Comparison of ENCODE assay signal across 1 cellular context in the genomic region with DNA sequence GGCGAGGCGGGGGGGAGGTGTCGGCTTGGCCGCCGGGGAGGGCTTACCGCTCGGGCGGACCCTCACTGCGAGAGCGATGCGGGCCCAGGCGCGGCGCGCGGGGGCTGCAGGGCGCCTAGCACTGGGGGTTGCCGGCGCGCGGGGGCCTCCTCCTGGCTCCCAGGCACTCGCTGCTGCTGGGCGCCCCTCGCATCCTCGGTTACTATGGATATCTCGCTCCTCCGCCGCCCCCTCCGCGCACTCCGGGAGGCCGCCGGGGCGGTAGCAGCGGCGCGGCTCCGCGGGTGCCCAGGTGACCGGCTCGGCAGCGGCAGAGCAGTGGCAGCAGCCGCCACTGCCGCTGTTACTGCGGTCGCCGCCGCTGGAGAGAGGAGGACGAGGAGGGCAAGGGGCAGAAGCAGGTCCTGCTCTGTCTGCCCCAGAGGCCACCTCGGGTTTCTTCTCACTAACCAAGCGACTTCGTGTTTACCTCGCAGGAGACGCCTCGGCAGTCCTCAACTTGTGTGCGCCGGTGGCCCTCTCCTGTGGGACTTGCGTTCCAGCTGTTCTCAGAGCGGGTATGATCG.
TF ChIP-seq lines count a peak whose summit lies in the region.

No MANE protein-coding gene starts in this region.

TF ChIP-seq in SK-N-SH, 30 proteins besides CTCF, POLR2A, EP300 and RAD21 (continued from another document):
- TF ChIP-seq, protein P1, sequence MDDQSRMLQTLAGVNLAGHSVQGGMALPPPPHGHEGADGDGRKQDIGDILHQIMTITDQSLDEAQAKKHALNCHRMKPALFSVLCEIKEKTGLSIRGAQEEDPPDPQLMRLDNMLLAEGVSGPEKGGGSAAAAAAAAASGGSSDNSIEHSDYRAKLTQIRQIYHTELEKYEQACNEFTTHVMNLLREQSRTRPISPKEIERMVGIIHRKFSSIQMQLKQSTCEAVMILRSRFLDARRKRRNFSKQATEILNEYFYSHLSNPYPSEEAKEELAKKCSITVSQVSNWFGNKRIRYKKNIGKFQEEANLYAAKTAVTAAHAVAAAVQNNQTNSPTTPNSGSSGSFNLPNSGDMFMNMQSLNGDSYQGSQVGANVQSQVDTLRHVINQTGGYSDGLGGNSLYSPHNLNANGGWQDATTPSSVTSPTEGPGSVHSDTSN (IDR thresholded peaks at IDR 0.05): no peak
- no peak for TF ChIP-seq TAF1 (IDR thresholded peaks at IDR 0.05; ENCODE audit: borderline replicate concordance, low read depth, low read length)
- TF ChIP-seq TEAD4 (IDR thresholded peaks at IDR 0.05; ENCODE audit: borderline replicate concordance, insufficient read depth): no peak
- no peak for TF ChIP-seq EZH2phosphoT487 (IDR thresholded peaks at IDR 0.05; ENCODE audit: borderline replicate concordance, low read depth)
- TF ChIP-seq NFIC (IDR thresholded peaks at IDR 0.05; ENCODE audit: borderline replicate concordance): no peak
- TF ChIP-seq, protein P2, sequence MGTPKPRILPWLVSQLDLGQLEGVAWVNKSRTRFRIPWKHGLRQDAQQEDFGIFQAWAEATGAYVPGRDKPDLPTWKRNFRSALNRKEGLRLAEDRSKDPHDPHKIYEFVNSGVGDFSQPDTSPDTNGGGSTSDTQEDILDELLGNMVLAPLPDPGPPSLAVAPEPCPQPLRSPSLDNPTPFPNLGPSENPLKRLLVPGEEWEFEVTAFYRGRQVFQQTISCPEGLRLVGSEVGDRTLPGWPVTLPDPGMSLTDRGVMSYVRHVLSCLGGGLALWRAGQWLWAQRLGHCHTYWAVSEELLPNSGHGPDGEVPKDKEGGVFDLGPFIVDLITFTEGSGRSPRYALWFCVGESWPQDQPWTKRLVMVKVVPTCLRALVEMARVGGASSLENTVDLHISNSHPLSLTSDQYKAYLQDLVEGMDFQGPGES (IDR thresholded peaks at IDR 0.05; ENCODE audit: low read depth, low read length): no peak
- TF ChIP-seq FOXM1 (IDR thresholded peaks at IDR 0.05; ENCODE audit: low read depth): no peak
TF ChIP-seq in SK-N-SH: peak in this region for 0.
